9 cellular contexts compared by ENCODE assay signal in genomic region chr7:100472854-100473499, GRCh38. TPM values are rescaled to one million over a fixed set of nuclear protein-coding genes. Genes with fewer than 3 reads are reported as not detected.
DNase-seq lines count a peak whose midpoint lies in the region; FAIRE-seq and TF ChIP-seq lines count a peak whose summit lies in the region.
"Had no signal": no experiment of that assay in that cellular context is flagged by ENCODE, and none has a peak within 500 bp of the region (broad histone marks: within the 10 kb centered on the region; RNA-seq: fewer than 3 reads in every experiment).

No MANE protein-coding gene starts in this region.

- dilution Hi-C loops in keratinocyte (cut with MboI; ENCODE audit: extremely low pct_ligation_motif_present, low sequenced_read_pairs) = no loop called here

- no peaks in the 10 kb centered on the region for H3K9me1 ChIP-seq in keratinocyte (ENCODE audit: control insufficient read depth, extremely low read depth, insufficient read depth, low read length)

- H3K27me3 ChIP-seq in keratinocyte (ENCODE audit: control insufficient read depth, extremely low read depth, insufficient read depth, low read length) = no peaks in the 10 kb centered on the region

- H2AFZ ChIP-seq in keratinocyte (ENCODE audit: control insufficient read depth, low read length) = peak overlapping the region; percentile 51

- peaks cover 56% of the 10 kb centered on the region for H3K4me1 Mint-ChIP-seq in activated naive CD4-positive, alpha-beta T cell treated with anti-CD3 and anti-CD28 coated beads for 36 hours (ENCODE audit: low read depth)
- H3K4me1 Mint-ChIP-seq in activated naive CD8-positive, alpha-beta T cell (ENCODE audit: low read depth) = peaks cover 46% of the 10 kb centered on the region
- peaks cover 13% of the 10 kb centered on the region for H3K4me1 Mint-ChIP-seq in type B pancreatic cell (ENCODE audit: unreplicated experiment)

- DNase-seq in activated naive CD4-positive, alpha-beta T cell treated with anti-CD3 and anti-CD28 coated beads for 36 hours = peak; percentile 51
- DNase-seq in activated naive CD4-positive, alpha-beta T cell treated with Interleukin-2 at 50 U/mL for 16 hours = no peak
- no peak for DNase-seq in keratinocyte (ENCODE audit: low read depth, low spot score)
- DNase-seq in type B pancreatic cell (ENCODE audit: extremely low spot score, unreplicated experiment) = no peak
- DNase-seq in activated CD8-positive, alpha-beta memory T cell treated with anti-CD3 and anti-CD28 coated beads, Interleukin-2, amount 50 U/mL, for 4 hours = no peak
- no peak for DNase-seq in D341Med (ENCODE audit: low spot score)
- DNase-seq in cerebellar nuclear complex (lab: John Stamatoyannopoulos, UW) = no peak
- DNase-seq: NCI-H526 had no signal

- H3K79me2 ChIP-seq in keratinocyte (ENCODE audit: control insufficient read depth, insufficient read depth, low read length) = peaks cover 23% of the 10 kb centered on the region

- FAIRE-seq in keratinocyte (lab: Jason Lieb, UNC) = no peak

- H3K9ac ChIP-seq in keratinocyte (ENCODE audit: control insufficient read depth, extremely low read depth, insufficient read depth, low read length) = peak overlapping the region; percentile 1

- H3K27ac ChIP-seq in keratinocyte (ENCODE audit: control insufficient read depth, insufficient read depth, low read length) = peak overlapping the region; percentile 31

- no peaks in the 10 kb centered on the region for H4K20me1 ChIP-seq in keratinocyte (ENCODE audit: control insufficient read depth, extremely low read depth, insufficient read depth, low read length)

- intact Hi-C loops in activated naive CD4-positive, alpha-beta T cell treated with anti-CD3 and anti-CD28 coated beads for 36 hours (cut with micrococcal nuclease) = no loop called here

- CTCF ChIA-PET in activated naive CD4-positive, alpha-beta T cell treated with anti-CD3 and anti-CD28 coated beads for 36 hours (lab: Charles Lee) = interaction anchor here (0.6 to 3.3 kb wide), 4 partner anchors 26 to 87 kb away, joined by 3 to 11 read pairs (median 4); no protein-coding TSS in a partner anchor

- H3K27ac Mint-ChIP-seq in activated naive CD4-positive, alpha-beta T cell treated with anti-CD3 and anti-CD28 coated beads for 36 hours = peak overlapping the region; percentile 84
- H3K27ac Mint-ChIP-seq in activated naive CD8-positive, alpha-beta T cell = peak overlapping the region; percentile 66
- H3K27ac Mint-ChIP-seq in type B pancreatic cell = peak overlapping the region; percentile 56

- peaks cover 12% of the 10 kb centered on the region for H3K36me3 Mint-ChIP-seq in activated naive CD4-positive, alpha-beta T cell treated with anti-CD3 and anti-CD28 coated beads for 36 hours (ENCODE audit: low read depth)
- peaks cover 2% of the 10 kb centered on the region for H3K36me3 Mint-ChIP-seq in activated naive CD8-positive, alpha-beta T cell
- H3K36me3 Mint-ChIP-seq in type B pancreatic cell = no peaks in the 10 kb centered on the region

- peaks cover 0 to 13% of the 10 kb centered on the region in 2 experiments for H3K36me3 ChIP-seq in keratinocyte (ENCODE audit: control insufficient read depth in 2 of 2, extremely low read depth in 1 of 2, insufficient read depth in 2 of 2, low read length in 2 of 2)

- TF ChIP-seq CTCF in keratinocyte (optimal IDR thresholded peaks at IDR 0.05 in 1 of 3, IDR thresholded peaks at IDR 0.05 in 1 of 3, conservative IDR thresholded peaks at IDR 0.05 in 1 of 3; ENCODE audit: extremely low read depth in 1 of 3, insufficient read depth in 2 of 3, low read length in 3 of 3) (no peak), type B pancreatic cell (conservative IDR thresholded peaks at IDR 0.05) (no peak)

- H3K4me2 ChIP-seq in keratinocyte (ENCODE audit: control insufficient read depth, extremely low read depth, insufficient read depth, low read depth, low read length) = peak overlapping the region; percentile 67

- H3K9me3 Mint-ChIP-seq in activated naive CD4-positive, alpha-beta T cell treated with anti-CD3 and anti-CD28 coated beads for 36 hours = no peaks in the 10 kb centered on the region
- H3K9me3 Mint-ChIP-seq in activated naive CD8-positive, alpha-beta T cell (ENCODE audit: low read depth) = no peaks in the 10 kb centered on the region
- no peaks in the 10 kb centered on the region for H3K9me3 Mint-ChIP-seq in type B pancreatic cell

- H3K4me3 ChIP-seq in keratinocyte (ENCODE audit: control insufficient read depth in 2 of 3, extremely low read depth in 1 of 3, insufficient read depth in 2 of 3, low read depth in 1 of 3, low read length in 3 of 3) = peak overlapping the region in 1 of 3 experiments; percentile 49

- no peaks in the 10 kb centered on the region for H3K9me3 ChIP-seq in keratinocyte (ENCODE audit: control insufficient read depth, low read depth, low read length)

- no peak overlapping the region for H3K4me3 Mint-ChIP-seq in activated naive CD4-positive, alpha-beta T cell treated with anti-CD3 and anti-CD28 coated beads for 36 hours
- peak overlapping the region; percentile 10 for H3K4me3 Mint-ChIP-seq in activated naive CD8-positive, alpha-beta T cell
- H3K4me3 Mint-ChIP-seq in type B pancreatic cell = peak overlapping the region; percentile 39

- peaks cover 30% of the 10 kb centered on the region for H3K4me1 ChIP-seq in keratinocyte (ENCODE audit: control insufficient read depth, extremely low read depth, insufficient read depth, low read length)

- H3K27me3 Mint-ChIP-seq in activated naive CD4-positive, alpha-beta T cell treated with anti-CD3 and anti-CD28 coated beads for 36 hours (ENCODE audit: low read depth) = no peaks in the 10 kb centered on the region
- H3K27me3 Mint-ChIP-seq in activated naive CD8-positive, alpha-beta T cell = no peaks in the 10 kb centered on the region
- no peaks in the 10 kb centered on the region for H3K27me3 Mint-ChIP-seq in type B pancreatic cell

RNA-seq across cellular contexts. Expression of gene TSC22D4, which starts 6.0 kb away (rescaled TPM):
- total RNA-seq in activated naive CD4-positive, alpha-beta T cell treated with anti-CD3 and anti-CD28 coated beads for 36 hours = 10 to 100 TPM; 46.0 to 48.7 TPM
- 8.4 to 16.6 TPM (median 9.1 TPM) in 3 replicates for polyA plus RNA-seq in keratinocyte
- 7.3 TPM for polyA plus RNA-seq in keratinocyte (2011; ENCODE audit: low read depth)
- polyA plus RNA-seq in keratinocyte (2011; cell fraction: cytosol; rRNA removed) = 9.4 and 20.9 TPM in 2 replicates
- polyA plus RNA-seq in keratinocyte (2011; cell fraction: nucleus; rRNA removed) = 22.5 and 30.0 TPM in 2 replicates
- polyA plus RNA-seq in keratinocyte (2012; ENCODE audit: low replicate concordance) = 23.1 and 23.2 TPM in 2 replicates
- 6.6 to 18.2 TPM (median 7.0 TPM) in 3 replicates for polyA minus RNA-seq in keratinocyte
- 31.5 TPM for polyA minus RNA-seq in keratinocyte (2011; cell fraction: cytosol; rRNA and poly(A)+ RNA removed)
- 14.6 and 17.1 TPM in 2 replicates for polyA minus RNA-seq in keratinocyte (2011; cell fraction: nucleus; rRNA and poly(A)+ RNA removed)
- 45.3 and 57.6 TPM in 2 replicates for total RNA-seq in type B pancreatic cell (ENCODE audit: low replicate concordance)

RNA-seq across cellular contexts. Expression of gene SPACDR, which starts 8.9 kb away (rescaled TPM):
- total RNA-seq in activated naive CD4-positive, alpha-beta T cell treated with anti-CD3 and anti-CD28 coated beads for 36 hours = 1 to 10 TPM; 2.3 to 2.6 TPM
- polyA plus RNA-seq in keratinocyte = 0.24 to 0.54 TPM (median 0.37 TPM) in 3 replicates
- polyA plus RNA-seq in keratinocyte (2011; ENCODE audit: low read depth) = not detected
- polyA plus RNA-seq in keratinocyte (2011; cell fraction: cytosol; rRNA removed) = 0.61 and 0.64 TPM in 2 replicates
- 2.1 TPM in 2 replicates for polyA plus RNA-seq in keratinocyte (2011; cell fraction: nucleus; rRNA removed)
- 0.30 and 1.3 TPM in 2 replicates for polyA plus RNA-seq in keratinocyte (2012; ENCODE audit: low replicate concordance)
- 0.53 to 1.7 TPM (median 1.4 TPM) in 3 replicates for polyA minus RNA-seq in keratinocyte
- polyA minus RNA-seq in keratinocyte (2011; cell fraction: cytosol; rRNA and poly(A)+ RNA removed) = not detected
- not detected in 2 replicates for polyA minus RNA-seq in keratinocyte (2011; cell fraction: nucleus; rRNA and poly(A)+ RNA removed)
- total RNA-seq in type B pancreatic cell (ENCODE audit: low replicate concordance) = 1.4 and 2.8 TPM in 2 replicates

RNA-seq across cellular contexts. Expression of gene NYAP1, which starts 10.8 kb away (rescaled TPM):
- under 1 TPM; 0.17 to 0.30 TPM for total RNA-seq in activated naive CD4-positive, alpha-beta T cell treated with anti-CD3 and anti-CD28 coated beads for 36 hours
- 0.16 to 0.48 TPM (median 0.16 TPM) in 3 replicates for polyA plus RNA-seq in keratinocyte
- polyA plus RNA-seq in keratinocyte (2011; ENCODE audit: low read depth) = not detected
- polyA plus RNA-seq in keratinocyte (2011; cell fraction: cytosol; rRNA removed) = 0.06 and 0.48 TPM in 2 replicates
- polyA plus RNA-seq in keratinocyte (2011; cell fraction: nucleus; rRNA removed) = 0.37 and 1.0 TPM in 2 replicates
- 0.36 TPM in 1 of 2 replicates, not detected in the other for polyA plus RNA-seq in keratinocyte (2012; ENCODE audit: low replicate concordance)
- not detected in 3 replicates for polyA minus RNA-seq in keratinocyte
- 1.9 TPM for polyA minus RNA-seq in keratinocyte (2011; cell fraction: cytosol; rRNA and poly(A)+ RNA removed)
- polyA minus RNA-seq in keratinocyte (2011; cell fraction: nucleus; rRNA and poly(A)+ RNA removed) = 0.23 and 0.42 TPM in 2 replicates
- 2.1 and 6.3 TPM in 2 replicates for total RNA-seq in type B pancreatic cell (ENCODE audit: low replicate concordance)

RNA-seq across cellular contexts. Expression of gene PPP1R35, which starts 36.7 kb away (rescaled TPM):
- total RNA-seq in activated naive CD4-positive, alpha-beta T cell treated with anti-CD3 and anti-CD28 coated beads for 36 hours = 10 to 100 TPM; 45.3 to 53.6 TPM
- 12.2 to 15.3 TPM (median 13.3 TPM) in 3 replicates for polyA plus RNA-seq in keratinocyte
- 2.2 TPM for polyA plus RNA-seq in keratinocyte (2011; ENCODE audit: low read depth)
- 7.4 and 15.5 TPM in 2 replicates for polyA plus RNA-seq in keratinocyte (2011; cell fraction: cytosol; rRNA removed)
- 18.8 and 27.4 TPM in 2 replicates for polyA plus RNA-seq in keratinocyte (2011; cell fraction: nucleus; rRNA removed)
- 21.6 and 22.8 TPM in 2 replicates for polyA plus RNA-seq in keratinocyte (2012; ENCODE audit: low replicate concordance)
- polyA minus RNA-seq in keratinocyte = 2.2 to 3.6 TPM (median 3.1 TPM) in 3 replicates
- 21.1 TPM for polyA minus RNA-seq in keratinocyte (2011; cell fraction: cytosol; rRNA and poly(A)+ RNA removed)
- polyA minus RNA-seq in keratinocyte (2011; cell fraction: nucleus; rRNA and poly(A)+ RNA removed) = 4.0 and 5.8 TPM in 2 replicates
- 31.4 and 33.8 TPM in 2 replicates for total RNA-seq in type B pancreatic cell (ENCODE audit: low replicate concordance)

RNA-seq across cellular contexts. Expression of gene MEPCE, which starts 43.3 kb away (rescaled TPM):
- total RNA-seq in activated naive CD4-positive, alpha-beta T cell treated with anti-CD3 and anti-CD28 coated beads for 36 hours = 10 to 100 TPM; 39.3 to 39.7 TPM
- polyA plus RNA-seq in keratinocyte = 10.6 to 14.7 TPM (median 10.8 TPM) in 3 replicates
- 7.9 TPM for polyA plus RNA-seq in keratinocyte (2011; ENCODE audit: low read depth)
- 6.6 and 10.3 TPM in 2 replicates for polyA plus RNA-seq in keratinocyte (2011; cell fraction: cytosol; rRNA removed)
- polyA plus RNA-seq in keratinocyte (2011; cell fraction: nucleus; rRNA removed) = 20.1 and 26.0 TPM in 2 replicates
- 19.7 and 22.2 TPM in 2 replicates for polyA plus RNA-seq in keratinocyte (2012; ENCODE audit: low replicate concordance)
- 18.5 to 33.5 TPM (median 19.0 TPM) in 3 replicates for polyA minus RNA-seq in keratinocyte
- polyA minus RNA-seq in keratinocyte (2011; cell fraction: cytosol; rRNA and poly(A)+ RNA removed) = 18.2 TPM
- polyA minus RNA-seq in keratinocyte (2011; cell fraction: nucleus; rRNA and poly(A)+ RNA removed) = 15.1 and 15.7 TPM in 2 replicates
- 27.5 and 36.6 TPM in 2 replicates for total RNA-seq in type B pancreatic cell (ENCODE audit: low replicate concordance)
